Comparison of ENCODE assay signal across 15 cellular contexts in genomic region chr9:33154368-33154767, GRCh38. TPM values are rescaled to one million over a fixed set of nuclear protein-coding genes. Genes with fewer than 3 reads are reported as not detected.
DNase-seq lines count a peak whose midpoint lies in the region; ATAC-seq and TF ChIP-seq lines count a peak whose summit lies in the region.
"Had no signal": no experiment of that assay in that cellular context is flagged by ENCODE, and none has a peak within 500 bp of the region (broad histone marks: within the 10 kb centered on the region; RNA-seq: fewer than 3 reads in every experiment).

No MANE protein-coding gene starts in this region.

- H3K36me3 Mint-ChIP-seq in activated naive CD8-positive, alpha-beta T cell = peaks cover 7% of the 10 kb centered on the region
- peaks cover 12% of the 10 kb centered on the region for H3K36me3 Mint-ChIP-seq in activated naive CD8-positive, alpha-beta T cell treated with anti-CD3 and anti-CD28 coated beads for 36 hours
- H3K36me3 Mint-ChIP-seq in endothelial cell (ENCODE audit: low read depth, unreplicated experiment) = peaks cover 6% of the 10 kb centered on the region

- intact Hi-C loops in upper lobe of right lung (cut with DNase I) = no loop called here

- H3K9me3 Mint-ChIP-seq in activated naive CD8-positive, alpha-beta T cell (ENCODE audit: low read depth) = no peaks in the 10 kb centered on the region
- peaks cover 3% of the 10 kb centered on the region for H3K9me3 Mint-ChIP-seq in activated naive CD8-positive, alpha-beta T cell treated with anti-CD3 and anti-CD28 coated beads for 36 hours
- no peaks in the 10 kb centered on the region for H3K9me3 Mint-ChIP-seq in endothelial cell (ENCODE audit: unreplicated experiment)

- H3K27ac ChIP-seq in RWPE2 (ENCODE audit: poor library complexity, severe bottlenecking) (peak overlapping the region; percentile 75), upper lobe of right lung (peak overlapping the region; percentile 38)

- ATAC-seq in RWPE2 (ENCODE audit: low read depth) (no peak), upper lobe of right lung (no peak)

- H3K9me3 ChIP-seq in RWPE2 (ENCODE audit: severe bottlenecking) = no peaks in the 10 kb centered on the region
- H3K9me3 ChIP-seq in upper lobe of right lung = no peaks in the 10 kb centered on the region
- H3K9me3 ChIP-seq: breast epithelium had no signal

- H3K27ac Mint-ChIP-seq in activated naive CD8-positive, alpha-beta T cell = peak overlapping the region; percentile 87
- H3K27ac Mint-ChIP-seq in activated naive CD8-positive, alpha-beta T cell treated with anti-CD3 and anti-CD28 coated beads for 36 hours = no peak overlapping the region
- H3K27ac Mint-ChIP-seq in endothelial cell (ENCODE audit: unreplicated experiment) = no peak overlapping the region

- H3K36me3 ChIP-seq in RWPE2 (ENCODE audit: low read depth) (no peaks in the 10 kb centered on the region; the same call in 1 of the 2 replicates), upper lobe of right lung (no peaks in the 10 kb centered on the region)
- H3K36me3 ChIP-seq: breast epithelium, uterus had no signal

- no peak overlapping the region for H3K4me3 Mint-ChIP-seq in activated naive CD8-positive, alpha-beta T cell
- no peak overlapping the region for H3K4me3 Mint-ChIP-seq in activated naive CD8-positive, alpha-beta T cell treated with anti-CD3 and anti-CD28 coated beads for 36 hours
- peak overlapping the region; percentile 48 for H3K4me3 Mint-ChIP-seq in endothelial cell (ENCODE audit: unreplicated experiment)

- TF ChIP-seq CTCF in RWPE2 (IDR thresholded peaks at IDR 0.05; ENCODE audit: poor library complexity, severe bottlenecking) (no peak), endothelial cell (IDR thresholded peaks at IDR 0.05; ENCODE audit: unreplicated experiment) (no peak), upper lobe of right lung (IDR thresholded peaks at IDR 0.05) (no peak)

- H3K4me1 Mint-ChIP-seq in activated naive CD8-positive, alpha-beta T cell (ENCODE audit: low read depth) = peaks cover 86% of the 10 kb centered on the region
- H3K4me1 Mint-ChIP-seq in activated naive CD8-positive, alpha-beta T cell treated with anti-CD3 and anti-CD28 coated beads for 36 hours = peaks cover 61% of the 10 kb centered on the region
- H3K4me1 Mint-ChIP-seq in endothelial cell (ENCODE audit: unreplicated experiment) = peaks cover 74% of the 10 kb centered on the region

- H3K27me3 ChIP-seq in RWPE2 (ENCODE audit: insufficient read depth, poor library complexity, severe bottlenecking) = no peaks in the 10 kb centered on the region
- H3K27me3 ChIP-seq in upper lobe of right lung = no peaks in the 10 kb centered on the region
- H3K27me3 ChIP-seq: breast epithelium, uterus had no signal

- no peak for DNase-seq in activated naive CD8-positive, alpha-beta T cell treated with anti-CD3 and anti-CD28 coated beads for 36 hours
- DNase-seq in RWPE2 (ENCODE audit: low spot score) (no peak), endothelial cell (ENCODE audit: low spot score) (no peak), upper lobe of right lung (no peak), NCI-H187 treated with DMSO at 0.1 percent for 48 hours (lab: John Stamatoyannopoulos, UW) (no peak), NCI-H446 treated with DMSO at 0.1 percent for 48 hours (lab: John Stamatoyannopoulos, UW) (no peak), Ammon's horn (ENCODE audit: low spot score) (no peak)
- DNase-seq: DMS 273 treated with DMSO at 0.1 percent for 48 hours; midbrain; NCI-H1105; Right ventricle myocardium superior; stimulated activated CD4-positive, alpha-beta T cell treated with anti-CD3 and anti-CD28 coated beads, Interleukin-4, amount 100 ng/mL, for 4 hours; uterus had no signal

- H3K4me3 ChIP-seq in RWPE2 (ENCODE audit: severe bottlenecking) (no peak overlapping the region), upper lobe of right lung (no peak overlapping the region)
- H3K4me3 ChIP-seq: breast epithelium, uterus had no signal

- H3K4me1 ChIP-seq in RWPE2 (ENCODE audit: insufficient read depth, poor library complexity, severe bottlenecking) = peaks cover 72% of the 10 kb centered on the region
- peaks cover 85% of the 10 kb centered on the region for H3K4me1 ChIP-seq in upper lobe of right lung

- H3K27me3 Mint-ChIP-seq in activated naive CD8-positive, alpha-beta T cell = no peaks in the 10 kb centered on the region
- no peaks in the 10 kb centered on the region for H3K27me3 Mint-ChIP-seq in activated naive CD8-positive, alpha-beta T cell treated with anti-CD3 and anti-CD28 coated beads for 36 hours
- H3K27me3 Mint-ChIP-seq in endothelial cell (ENCODE audit: unreplicated experiment) = peaks cover 7% of the 10 kb centered on the region

RNA-seq across cellular contexts. Expression of gene B4GALT1, which starts 12.8 kb away (rescaled TPM):
- total RNA-seq in activated naive CD8-positive, alpha-beta T cell treated with anti-CD3 and anti-CD28 coated beads for 36 hours = 10 to 100 TPM; 33.5 to 35.0 TPM
- total RNA-seq in endothelial cell (ENCODE audit: unreplicated experiment) = 86.7 TPM
- 80.1 TPM for total RNA-seq in upper lobe of right lung
